1 cellular context compared by ENCODE assay signal in the genomic region with DNA sequence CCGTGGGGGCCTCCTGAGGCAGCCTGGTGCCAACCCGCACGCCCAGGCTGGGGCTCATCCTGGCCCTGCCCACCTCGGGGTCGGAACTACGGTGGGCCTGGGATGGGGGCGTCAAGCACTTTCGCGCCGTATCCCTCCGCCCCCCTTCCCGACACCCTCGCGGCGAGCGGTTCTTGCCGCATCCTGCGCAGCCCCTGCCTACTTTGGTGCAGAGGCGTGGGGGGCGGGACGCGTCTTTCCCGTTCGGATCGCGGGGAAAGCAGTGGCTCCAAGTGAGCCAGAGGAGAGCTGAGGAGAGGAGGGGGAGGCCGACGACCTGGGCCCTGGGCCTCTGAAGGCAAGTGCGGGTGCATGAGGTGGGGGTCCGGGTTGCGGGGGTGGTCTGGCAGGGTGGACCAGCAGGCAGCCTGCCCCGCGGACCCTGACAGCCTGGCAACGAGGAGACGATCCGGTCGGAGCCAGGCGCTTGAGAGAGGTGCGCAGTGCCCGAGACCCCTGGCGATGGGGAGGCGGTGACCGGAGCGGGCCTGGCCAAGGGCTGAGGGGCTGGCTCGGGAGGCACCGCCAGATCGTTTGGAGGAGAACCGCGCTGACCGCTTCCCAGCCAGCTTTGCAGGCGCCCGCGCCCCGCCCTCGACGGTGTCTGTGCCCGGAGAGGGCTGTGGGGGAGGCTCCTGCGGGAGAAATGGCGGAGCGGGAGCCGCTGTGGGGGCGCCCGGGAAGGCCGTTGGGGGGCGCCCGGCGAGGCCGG.
A peak's percentile ranks its signal among the peaks of the same experiment; 100 is the strongest.
TF ChIP-seq lines count a peak whose summit lies in the region.

GPRASP2 (plus strand) TSS at position 233 of the 751 bp plus-strand sequence. CDS start 2,422 bp downstream, outside the sequence.

TF ChIP-seq in H1, 55 proteins besides CTCF, POLR2A, EP300 and RAD21:
- TF ChIP-seq MAFK (IDR thresholded peaks at IDR 0.05; ENCODE audit: low read depth, low read length) (no peak), TEAD4 (IDR thresholded peaks at IDR 0.05; ENCODE audit: low read depth, low read length) (no peak), NRF1 (IDR thresholded peaks at IDR 0.05; ENCODE audit: low read depth, low read length) (no peak), TAF1 (IDR thresholded peaks at IDR 0.05; ENCODE audit: low read depth, low read length) (peak; percentile 41; the same call in 1 of the 2 replicates), RFX5 (IDR thresholded peaks at IDR 0.05; ENCODE audit: borderline replicate concordance, low read depth, low read length) (no peak), RNF2 (IDR thresholded peaks at IDR 0.05; ENCODE audit: borderline replicate concordance, low read depth, low read length, missing control alignments, poor library complexity, severe bottlenecking) (no peak), RBBP5 (IDR thresholded peaks at IDR 0.05; ENCODE audit: borderline replicate concordance, low read depth, low read length) (peak; percentile 48; the same call in 1 of the 2 replicates), SUZ12 (IDR thresholded peaks at IDR 0.05; ENCODE audit: low read length) (no peak), SP4 (IDR thresholded peaks at IDR 0.05; ENCODE audit: low read length) (no peak), KDM4A (IDR thresholded peaks at IDR 0.05; ENCODE audit: low read depth, low read length, severe bottlenecking) (peak; percentile 59), KDM1A (IDR thresholded peaks at IDR 0.05; ENCODE audit: borderline replicate concordance, low read length) (no peak), TAF7 (optimal IDR thresholded peaks at IDR 0.05; ENCODE audit: borderline replicate concordance, low read depth, low read length) (no peak), PHF8 (conservative IDR thresholded peaks at IDR 0.05; ENCODE audit: low read depth, low read length) (peak; percentile 22; the same call in 1 of the 2 replicates), FOSL1 (IDR thresholded peaks at IDR 0.05; ENCODE audit: insufficient read depth, low read depth, low read length) (no peak), JUN (IDR thresholded peaks at IDR 0.05; ENCODE audit: low read depth, low read length) (no peak)
- TF ChIP-seq, protein P1, sequence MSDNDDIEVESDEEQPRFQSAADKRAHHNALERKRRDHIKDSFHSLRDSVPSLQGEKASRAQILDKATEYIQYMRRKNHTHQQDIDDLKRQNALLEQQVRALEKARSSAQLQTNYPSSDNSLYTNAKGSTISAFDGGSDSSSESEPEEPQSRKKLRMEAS (IDR thresholded peaks at IDR 0.05): peak; percentile 55; the same call in 1 of the 2 replicates
